In the genomic region with DNA sequence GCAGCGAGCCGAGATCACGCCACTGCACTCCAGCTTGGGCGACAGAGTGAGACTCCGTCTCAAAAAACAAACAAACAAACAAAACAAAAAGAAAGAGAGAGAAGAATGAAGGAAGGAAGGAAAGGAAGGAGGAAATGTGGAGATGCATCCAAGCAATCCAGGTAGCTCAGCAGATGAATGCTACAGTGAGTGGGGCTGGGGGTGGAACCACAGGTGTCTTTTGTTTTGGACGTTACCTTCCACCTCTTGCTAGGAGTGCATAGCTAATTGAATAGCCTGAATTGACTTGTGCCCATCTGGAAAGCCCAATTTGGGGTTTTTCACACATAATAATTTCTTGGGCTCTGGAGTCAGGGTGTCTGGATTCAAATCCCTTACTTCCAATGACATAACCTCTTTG, we compare ENCODE assay signal across 10 cellular contexts.
A peak's percentile ranks its signal among the peaks of the same experiment; 100 is the strongest.
DNase-seq lines count a peak whose midpoint lies in the region; ATAC-seq and TF ChIP-seq lines count a peak whose summit lies in the region.
"Had no signal": no experiment of that assay in that cellular context is flagged by ENCODE, and none has a peak within 500 bp of the region (broad histone marks: within the 10 kb centered on the region; RNA-seq: fewer than 3 reads in every experiment).

No MANE protein-coding gene starts in this region.

- H3K27ac Mint-ChIP-seq in WTC11 (no peak overlapping the region; the same call in 1 of the 2 replicates), glutamatergic neuron (ENCODE audit: unreplicated experiment) (no peak overlapping the region)
- H3K27ac Mint-ChIP-seq in activated T-cell treated with anti-CD3 and anti-CD28 coated beads, Interleukin-2, amount 50 U/mL, for 24 hours: no peak overlapping the region
- no peak overlapping the region for H3K27ac Mint-ChIP-seq in activated naive CD8-positive, alpha-beta T cell treated with anti-CD3 and anti-CD28 coated beads for 36 hours

- no peaks in the 10 kb centered on the region for H3K4me1 ChIP-seq in HEK293 (ENCODE audit: control insufficient read depth, insufficient read depth, low read length)
- peaks cover 24% of the 10 kb centered on the region for H3K4me1 ChIP-seq in muscle layer of colon (ENCODE audit: insufficient read depth, low read length)

- no peaks in the 10 kb centered on the region for H3K36me3 ChIP-seq in HEK293 (ENCODE audit: control insufficient read depth in 2 of 2, insufficient read depth in 1 of 2, low read length in 2 of 2)
- no peaks in the 10 kb centered on the region for H3K36me3 ChIP-seq in muscle layer of colon (ENCODE audit: insufficient read depth, low read length)
- H3K36me3 ChIP-seq: HAP-1 had no signal

- H3K9me3 ChIP-seq in HEK293 (ENCODE audit: control insufficient read depth, insufficient read depth, low read depth, low read length): no peaks in the 10 kb centered on the region
- H3K9me3 ChIP-seq in muscle layer of colon (ENCODE audit: low read length): no peaks in the 10 kb centered on the region
- H3K9me3 ChIP-seq: Caco-2, HAP-1 had no signal

- H3K27ac ChIP-seq in HEK293 (ENCODE audit: extremely low read depth, low read depth, low read length): no peak overlapping the region
- H3K27ac ChIP-seq in muscle layer of colon (ENCODE audit: low read depth, low read length): peak overlapping the region; percentile 13

- H3K4me3 ChIP-seq in HEK293 (ENCODE audit: low read depth, low read length) (no peak overlapping the region), muscle layer of colon (ENCODE audit: low read depth in 1 of 2, low read length in 2 of 2) (no peak overlapping the region)
- H3K4me3 ChIP-seq: HAP-1 had no signal

- CTCF ChIA-PET in HEK293 (lab: Yijun Ruan, JAX) (interaction anchor here (0.6 to 5.7 kb wide), 17 partner anchors 17 to 909 kb away, joined by 3 to 124 read pairs (median 4); no protein-coding TSS in a partner anchor), WTC11 (lab: Charles Lee) (interaction anchor here (0.6 to 5.5 kb wide), 32 partner anchors 8 to 650 kb away, joined by 3 to 91 read pairs (median 4); partner anchors contain the start of gene RASL11A)

- DNase-seq in WTC11 (ENCODE audit: low spot score): no peak
- DNase-seq in glutamatergic neuron: no peak
- DNase-seq in activated T-cell treated with anti-CD3 and anti-CD28 coated beads, Interleukin-2, amount 50 U/mL, for 24 hours: no peak
- DNase-seq in activated naive CD8-positive, alpha-beta T cell treated with anti-CD3 and anti-CD28 coated beads for 36 hours: no peak
- DNase-seq: DMS153 had no signal

- H3K4me1 Mint-ChIP-seq in WTC11 (peaks cover 43% of the 10 kb centered on the region), glutamatergic neuron (ENCODE audit: low read depth, unreplicated experiment) (peaks cover 10% of the 10 kb centered on the region)
- H3K4me1 Mint-ChIP-seq in activated T-cell treated with anti-CD3 and anti-CD28 coated beads, Interleukin-2, amount 50 U/mL, for 24 hours (ENCODE audit: low read depth): peaks cover 11% of the 10 kb centered on the region
- peaks cover 3% of the 10 kb centered on the region for H3K4me1 Mint-ChIP-seq in activated naive CD8-positive, alpha-beta T cell treated with anti-CD3 and anti-CD28 coated beads for 36 hours

- H3K9ac ChIP-seq in muscle layer of colon (ENCODE audit: low read length): no peak overlapping the region

- H3K4me3 Mint-ChIP-seq in WTC11 (no peak overlapping the region), glutamatergic neuron (ENCODE audit: unreplicated experiment) (no peak overlapping the region)
- H3K4me3 Mint-ChIP-seq in activated T-cell treated with anti-CD3 and anti-CD28 coated beads, Interleukin-2, amount 50 U/mL, for 24 hours: no peak overlapping the region
- no peak overlapping the region for H3K4me3 Mint-ChIP-seq in activated naive CD8-positive, alpha-beta T cell treated with anti-CD3 and anti-CD28 coated beads for 36 hours
- H3K4me3 Mint-ChIP-seq: CD4-positive, alpha-beta memory T cell had no signal

- POLR2A ChIA-PET in HEK293 (lab: Yijun Ruan, JAX): interaction anchor here (1.3 kb wide), 1 partner anchor 412 kb away, joined by 5 read pairs; no protein-coding TSS in a partner anchor
- POLR2A ChIA-PET in WTC11 (lab: Charles Lee): interaction anchor here (1.3 to 1.7 kb wide), 2 partner anchors 102 to 373 kb away, joined by 4 to 5 read pairs; no protein-coding TSS in a partner anchor

- TF ChIP-seq CTCF in HEK293 (tag by site-specific recombination; IDR thresholded peaks at IDR 0.05) (no peak), WTC11 (IDR thresholded peaks at IDR 0.05) (no peak), glutamatergic neuron (IDR thresholded peaks at IDR 0.05; ENCODE audit: partially characterized antibody, unreplicated experiment) (no peak)

- H3K27me3 Mint-ChIP-seq in WTC11 (ENCODE audit: low read depth) (no peaks in the 10 kb centered on the region; the same call in 1 of the 2 replicates), glutamatergic neuron (ENCODE audit: unreplicated experiment) (no peaks in the 10 kb centered on the region)
- peaks cover 28% of the 10 kb centered on the region for H3K27me3 Mint-ChIP-seq in activated T-cell treated with anti-CD3 and anti-CD28 coated beads, Interleukin-2, amount 50 U/mL, for 24 hours
- peaks cover 26% of the 10 kb centered on the region for H3K27me3 Mint-ChIP-seq in activated naive CD8-positive, alpha-beta T cell treated with anti-CD3 and anti-CD28 coated beads for 36 hours

- ATAC-seq in WTC11: no peak

- no peaks in the 10 kb centered on the region for H3K27me3 ChIP-seq in muscle layer of colon (ENCODE audit: control insufficient read depth in 1 of 2, insufficient read depth in 2 of 2, low read length in 2 of 2)

- no peaks in the 10 kb centered on the region for H3K36me3 Mint-ChIP-seq in WTC11
- no peaks in the 10 kb centered on the region for H3K36me3 Mint-ChIP-seq in glutamatergic neuron (ENCODE audit: unreplicated experiment)
- no peaks in the 10 kb centered on the region for H3K36me3 Mint-ChIP-seq in activated T-cell treated with anti-CD3 and anti-CD28 coated beads, Interleukin-2, amount 50 U/mL, for 24 hours (ENCODE audit: low read depth)
- H3K36me3 Mint-ChIP-seq in activated naive CD8-positive, alpha-beta T cell treated with anti-CD3 and anti-CD28 coated beads for 36 hours: no peaks in the 10 kb centered on the region
- H3K36me3 Mint-ChIP-seq: CD4-positive, alpha-beta memory T cell had no signal

- H3K9me3 Mint-ChIP-seq in WTC11 (no peaks in the 10 kb centered on the region), glutamatergic neuron (ENCODE audit: unreplicated experiment) (peaks cover 4% of the 10 kb centered on the region)
- H3K9me3 Mint-ChIP-seq in activated T-cell treated with anti-CD3 and anti-CD28 coated beads, Interleukin-2, amount 50 U/mL, for 24 hours: no peaks in the 10 kb centered on the region
- no peaks in the 10 kb centered on the region for H3K9me3 Mint-ChIP-seq in activated naive CD8-positive, alpha-beta T cell treated with anti-CD3 and anti-CD28 coated beads for 36 hours
- H3K9me3 Mint-ChIP-seq: CD4-positive, alpha-beta memory T cell had no signal

TF ChIP-seq in WTC11, 78 proteins besides CTCF, POLR2A, EP300 and RAD21:
- TF ChIP-seq NR1H2 (CRISPR knock-in tag; IDR thresholded peaks at IDR 0.05): no peak
- no peak for TF ChIP-seq OVOL2 (CRISPR knock-in tag; IDR thresholded peaks at IDR 0.05; ENCODE audit: borderline replicate concordance)
- TF ChIP-seq, protein P1, sequence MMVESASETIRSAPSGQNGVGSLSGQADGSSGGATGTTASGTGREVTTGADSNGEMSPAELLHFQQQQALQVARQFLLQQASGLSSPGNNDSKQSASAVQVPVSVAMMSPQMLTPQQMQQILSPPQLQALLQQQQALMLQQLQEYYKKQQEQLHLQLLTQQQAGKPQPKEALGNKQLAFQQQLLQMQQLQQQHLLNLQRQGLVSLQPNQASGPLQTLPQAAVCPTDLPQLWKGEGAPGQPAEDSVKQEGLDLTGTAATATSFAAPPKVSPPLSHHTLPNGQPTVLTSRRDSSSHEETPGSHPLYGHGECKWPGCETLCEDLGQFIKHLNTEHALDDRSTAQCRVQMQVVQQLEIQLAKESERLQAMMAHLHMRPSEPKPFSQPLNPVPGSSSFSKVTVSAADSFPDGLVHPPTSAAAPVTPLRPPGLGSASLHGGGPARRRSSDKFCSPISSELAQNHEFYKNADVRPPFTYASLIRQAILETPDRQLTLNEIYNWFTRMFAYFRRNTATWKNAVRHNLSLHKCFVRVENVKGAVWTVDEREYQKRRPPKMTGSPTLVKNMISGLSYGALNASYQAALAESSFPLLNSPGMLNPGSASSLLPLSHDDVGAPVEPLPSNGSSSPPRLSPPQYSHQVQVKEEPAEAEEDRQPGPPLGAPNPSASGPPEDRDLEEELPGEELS (CRISPR knock-in tag; IDR thresholded peaks at IDR 0.05): peak; percentile 40; the same call in 1 of the 2 replicates
